1 cellular context compared by ENCODE assay signal in genomic region chr4:68872442-68873217, GRCh38.
TF ChIP-seq lines count a peak whose summit lies in the region.

No MANE protein-coding gene starts in this region.

TF ChIP-seq in HepG2, 621 proteins besides CTCF, POLR2A, EP300 and RAD21 (continued from another document):
- TF ChIP-seq ZBTB10 (CRISPR knock-in tag; IDR thresholded peaks at IDR 0.05; ENCODE audit: borderline replicate concordance), result no peak
